In the genomic region with DNA sequence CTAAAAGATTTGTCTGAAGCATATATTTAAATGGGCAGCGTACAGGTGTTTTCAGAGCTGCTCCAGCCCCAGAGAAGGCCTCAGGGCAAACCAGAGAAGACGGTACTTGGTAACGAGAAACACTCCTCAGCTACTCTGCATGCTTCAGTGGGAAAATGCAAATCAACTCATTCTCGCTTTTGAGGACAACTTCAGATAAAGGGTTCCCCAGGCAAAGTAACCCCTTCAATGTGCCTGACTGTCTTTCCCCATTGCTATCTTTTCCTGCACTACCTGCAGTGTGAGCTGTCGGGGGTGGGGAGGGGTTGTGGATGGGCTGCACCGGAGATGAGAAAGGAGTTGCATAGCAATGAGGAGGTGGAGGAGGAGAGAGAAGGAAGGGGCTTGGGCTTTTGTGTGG, we compare ENCODE assay signal across 12 cellular contexts.
DNase-seq lines count a peak whose midpoint lies in the region; ATAC-seq and TF ChIP-seq lines count a peak whose summit lies in the region.
"Had no signal": no experiment of that assay in that cellular context is flagged by ENCODE, and none has a peak within 500 bp of the region (broad histone marks: within the 10 kb centered on the region; RNA-seq: fewer than 3 reads in every experiment).

No MANE protein-coding gene starts in this region.

- POLR2A ChIA-PET in GM10248 (lab: Yijun Ruan, JAX) = no interaction called here

- H3K4me1 ChIP-seq in GM23248 (ENCODE audit: insufficient read depth) = no peaks in the 10 kb centered on the region
- H3K4me1 ChIP-seq in left lung = no peaks in the 10 kb centered on the region

- WGBS in GM23248 (ENCODE audit: low coverage in 1 of 2, low lambda C conversion rate in 2 of 2, missing lambda C conversion rate in 2 of 2), 2 experiments = 85 to 86% methylated on average over 6 of the region's 6 CpGs

- H4K20me1 ChIP-seq in GM23248 (ENCODE audit: insufficient read depth) = no peaks in the 10 kb centered on the region

- CTCF ChIA-PET in GM10248 (lab: Yijun Ruan, JAX) = interaction anchor here (0.8 to 1.1 kb wide), 2 partner anchors 204 to 908 kb away, joined by 3 read pairs; no protein-coding TSS in a partner anchor

- H3K9me3 ChIP-seq in GM23248 (ENCODE audit: low read depth) = no peaks in the 10 kb centered on the region
- H3K9me3 ChIP-seq in left lung = no peaks in the 10 kb centered on the region

- in situ Hi-C loops in GM23248 (cut with MboI) = no loop called here

- H3K9ac ChIP-seq in GM23248 = no peak overlapping the region

- peak; percentile 63 for DNase-seq in GM10248 (ENCODE audit: extremely low spot score)
- peak; percentile 18 for DNase-seq in NCI-H345 (lab: John Stamatoyannopoulos, UW)
- no peak for DNase-seq in medulla oblongata (ENCODE audit: extremely low spot score)
- no peak for DNase-seq in posterior cingulate gyrus
- DNase-seq in GM23248 = no peak
- no peak for DNase-seq in left lung
- DNase-seq: activated CD4-positive, alpha-beta T cell treated with anti-CD3 and anti-CD28 coated beads for 36 hours; activated naive CD8-positive, alpha-beta T cell treated with anti-CD3 and anti-CD28 coated beads, Interleukin-2, amount 50 U/mL, for 24 hours; immature natural killer cell; nucleus accumbens had no signal

- H3K27me3 ChIP-seq in GM23248 (replicated peaks; ENCODE audit: insufficient read depth) (no peaks in the 10 kb centered on the region; the same call in 1 of the 2 replicates), left lung (no peaks in the 10 kb centered on the region)

- H3K9me2 ChIP-seq in GM23248 (ENCODE audit: insufficient read depth) = no peaks in the 10 kb centered on the region

- H3F3A ChIP-seq in GM23248 (ENCODE audit: insufficient read depth) = no peaks in the 10 kb centered on the region

- no peaks in the 10 kb centered on the region for H3K79me2 ChIP-seq in GM23248 (ENCODE audit: insufficient read depth)

- H2AFZ ChIP-seq in GM23248 = no peak overlapping the region

- H3K27ac ChIP-seq in GM23248 (no peak overlapping the region), left lung (no peak overlapping the region)

- intact Hi-C loops in posterior cingulate gyrus (cut with DNase I) (no loop called here), left lung (cut with DNase I) (no loop called here)

- H3K36me3 ChIP-seq in GM23248 (ENCODE audit: low read depth) (no peaks in the 10 kb centered on the region), left lung (no peaks in the 10 kb centered on the region)

- ATAC-seq in GM19397 (IDR thresholded peaks at IDR 0.05; ENCODE audit: unreplicated experiment) = peak; percentile 91
- peak; percentile 95 for ATAC-seq in HG02885 (IDR thresholded peaks at IDR 0.05; ENCODE audit: poor library complexity, unreplicated experiment)
- ATAC-seq in left lung = no peak
- ATAC-seq: activated CD4-positive, alpha-beta T cell treated with anti-CD3 and anti-CD28 coated beads for 36 hours; activated naive CD8-positive, alpha-beta T cell treated with anti-CD3 and anti-CD28 coated beads, Interleukin-2, amount 50 U/mL, for 24 hours had no signal

- no peak for TF ChIP-seq CTCF in GM10248 (IDR thresholded peaks at IDR 0.05; ENCODE audit: control extremely low read depth, extremely low read depth, low read depth, missing control alignments)
- TF ChIP-seq CTCF in left lung (IDR thresholded peaks at IDR 0.05) = no peak

- no peak overlapping the region for H3K4me2 ChIP-seq in GM23248 (ENCODE audit: unreplicated experiment)

- no peak overlapping the region for H3K4me3 ChIP-seq in GM23248
- no peak overlapping the region for H3K4me3 ChIP-seq in left lung

Comparison
In these comparisons a context has a peak if more than half of its experiments do, and no peak if none do; other contexts are left out.
1. DNase-seq: peak in GM10248 (single experiment) and NCI-H345 (single experiment); none in medulla oblongata (single experiment), posterior cingulate gyrus (0 of 10), GM23248 (single experiment) and left lung (0 of 2).